ENCODE assay signal across 19 cellular contexts in genomic region chr4:96152824-96153223, GRCh38.
A peak's percentile ranks its signal among the peaks of the same experiment; 100 is the strongest.
DNase-seq lines count a peak whose midpoint lies in the region; ATAC-seq, FAIRE-seq and TF ChIP-seq lines count a peak whose summit lies in the region.
"Had no signal": no experiment of that assay in that cellular context is flagged by ENCODE, and none has a peak within 500 bp of the region (broad histone marks: within the 10 kb centered on the region; RNA-seq: fewer than 3 reads in every experiment).

No MANE protein-coding gene starts in this region.

- intact Hi-C loops in HepG2 (cut with micrococcal nuclease; ENCODE audit: unreplicated experiment) = no loop called here
- intact Hi-C loops in right lobe of liver (cut with DNase I) = no loop called here
- intact Hi-C loops in IMR-90 (cut with micrococcal nuclease) = no loop called here

- no peak overlapping the region for H2BK5ac ChIP-seq in IMR-90 (ENCODE audit: low read depth, low read length, poor library complexity, severe bottlenecking)
- no peak overlapping the region for H2BK5ac ChIP-seq in neuronal stem cell (ENCODE audit: low read length)

- H2BK12ac ChIP-seq in neuronal stem cell (ENCODE audit: low read length) = no peak overlapping the region

- H2BK20ac ChIP-seq in IMR-90 (ENCODE audit: low read depth, low read length) = no peak overlapping the region

- H3K4me3 ChIP-seq in HepG2 (replicated peaks in 1 of 3; ENCODE audit: insufficient read depth in 1 of 3, low read depth in 2 of 3, low read length in 3 of 3) = no peak overlapping the region
- no peak overlapping the region for H3K4me3 ChIP-seq in right lobe of liver
- H3K4me3 ChIP-seq in IMR-90 (ENCODE audit: insufficient read depth, low read depth, low read length) = no peak overlapping the region
- no peak overlapping the region for H3K4me3 ChIP-seq in neuronal stem cell (ENCODE audit: low read length in 2 of 2)
- H3K4me3 ChIP-seq: BLaER1 treated with 17β-estradiol and CSF1 and Interleukin-3, amounts not matched to agents 10 nM and 100 nM had no signal

- dilution Hi-C loops in IMR-90 (cut with HindIII; ENCODE audit: low sequenced_read_pairs, unreplicated experiment) = no loop called here

- WGBS in HepG2 (ENCODE audit: low lambda C conversion rate) = 3% methylated on average over 2 of the region's 2 CpGs
- 59% methylated on average over 2 of the region's 2 CpGs for WGBS in right lobe of liver (ENCODE audit: insufficient coverage, low coverage, low lambda C conversion rate, missing lambda C conversion rate)
- WGBS in IMR-90 (ENCODE audit: extremely low coverage in 2 of 2, insufficient read length in 1 of 2), 2 experiments = no CpG with 5 or more reads among the region's 2 CpGs
- no CpG with 5 or more reads among the region's 2 CpGs for WGBS in neuronal stem cell (ENCODE audit: extremely low coverage in 2 of 2, insufficient read length in 2 of 2, insufficient replicate concordance in 1 of 2), 2 donors

- H3K4me1 ChIP-seq in HepG2 (ENCODE audit: insufficient read depth, low read length) (no peaks in the 10 kb centered on the region), right lobe of liver (no peaks in the 10 kb centered on the region), IMR-90 (ENCODE audit: control insufficient read depth, insufficient read depth, low read length) (no peaks in the 10 kb centered on the region), neuronal stem cell (ENCODE audit: control insufficient read depth in 2 of 2, insufficient read depth in 1 of 2, low read depth in 1 of 2, low read length in 2 of 2) (no peaks in the 10 kb centered on the region)
- H3K4me1 ChIP-seq: BLaER1 treated with 17β-estradiol and CSF1 and Interleukin-3, amounts not matched to agents 10 nM and 100 nM; Caco-2 had no signal

- FAIRE-seq in HepG2 (lab: Jason Lieb, UNC) (no peak), islet of Langerhans (lab: Jason Lieb, UNC) (peak; percentile 21)
- FAIRE-seq: D721Med, G401.6, GM12891 had no signal

- H3K14ac ChIP-seq in IMR-90 (replicated peaks; ENCODE audit: low read depth, low read length) (no peak overlapping the region), neuronal stem cell (ENCODE audit: low read length) (no peak overlapping the region)

- TF ChIP-seq POLR2A in HepG2 (IDR thresholded peaks at IDR 0.05; ENCODE audit: insufficient read depth in 1 of 2, low read depth in 2 of 2, low read length in 2 of 2) = no peak
- TF ChIP-seq POLR2A in right lobe of liver (IDR thresholded peaks at IDR 0.05) = no peak
- TF ChIP-seq POLR2A in IMR-90 (IDR thresholded peaks at IDR 0.05; ENCODE audit: low read depth, low read length) = no peak

- H4K8ac ChIP-seq in IMR-90 (ENCODE audit: low read depth in 2 of 2, low read length in 2 of 2) = no peak overlapping the region
- no peak overlapping the region for H4K8ac ChIP-seq in neuronal stem cell (ENCODE audit: low read depth, low read length)

- H2AK9ac ChIP-seq in IMR-90 (replicated peaks; ENCODE audit: low read depth, low read length, poor library complexity) = no peak overlapping the region

- H4K5ac ChIP-seq in IMR-90 (ENCODE audit: low read depth, low read length) = no peak overlapping the region

- TF ChIP-seq EP300 in HepG2 (IDR thresholded peaks at IDR 0.05; ENCODE audit: low read depth in 2 of 2, low read length in 2 of 2) (no peak), HepG2 (CRISPR knock-in tag; IDR thresholded peaks at IDR 0.05; ENCODE audit: borderline replicate concordance) (no peak)

- TF ChIP-seq RAD21 in HepG2 (CRISPR knock-in tag; IDR thresholded peaks at IDR 0.05) (no peak), IMR-90 (IDR thresholded peaks at IDR 0.05; ENCODE audit: low read length) (no peak)

- H3K4ac ChIP-seq in IMR-90 (ENCODE audit: low read depth, low read length) = no peak overlapping the region
- no peak overlapping the region for H3K4ac ChIP-seq in neuronal stem cell (ENCODE audit: low read length)

- H4K20me1 ChIP-seq in HepG2 (ENCODE audit: insufficient read depth, low read length) (no peaks in the 10 kb centered on the region), IMR-90 (ENCODE audit: insufficient read depth, low read length) (no peaks in the 10 kb centered on the region)
- H4K20me1 ChIP-seq: BLaER1 treated with 17β-estradiol and CSF1 and Interleukin-3, amounts not matched to agents 10 nM and 100 nM had no signal

- H3K18ac ChIP-seq in IMR-90 (ENCODE audit: low read depth, low read length) = no peak overlapping the region
- no peak overlapping the region for H3K18ac ChIP-seq in neuronal stem cell (ENCODE audit: low read length)

- no peak overlapping the region for H3K56ac ChIP-seq in IMR-90 (ENCODE audit: extremely low read depth, insufficient read depth, low read length)

- H2BK120ac ChIP-seq in IMR-90 (ENCODE audit: low read depth, low read length) (no peak overlapping the region), neuronal stem cell (ENCODE audit: low read depth, low read length) (no peak overlapping the region)

- no peak overlapping the region for H2AK5ac ChIP-seq in IMR-90 (ENCODE audit: low read depth, low read length)
- no peak overlapping the region for H2AK5ac ChIP-seq in neuronal stem cell (ENCODE audit: low read depth, low read length)

- H2BK15ac ChIP-seq in IMR-90 (ENCODE audit: low read depth, low read length) (no peak overlapping the region), neuronal stem cell (ENCODE audit: low read length) (no peak overlapping the region)

- H2AFZ ChIP-seq in HepG2 (ENCODE audit: low read length) = no peak overlapping the region
- no peak overlapping the region for H2AFZ ChIP-seq in IMR-90 (replicated peaks; ENCODE audit: low read length, poor library complexity)
- H2AFZ ChIP-seq in neuronal stem cell (ENCODE audit: low read length) = no peak overlapping the region

- H3K79me2 ChIP-seq in HepG2 (ENCODE audit: insufficient read depth, low read length) = no peaks in the 10 kb centered on the region

- no peak for DNase-seq in HepG2 (ENCODE audit: low spot score)
- no peak for DNase-seq in right lobe of liver
- no peak for DNase-seq in IMR-90
- DNase-seq in neuronal stem cell (ENCODE audit: low spot score) = no peak
- no peak for DNase-seq in T-helper 1 cell
- DNase-seq: AML-193; Caco-2; Calu3; CD4-positive, alpha-beta T cell; CD8-positive, alpha-beta T cell; DMS79 treated with DMSO at 0.1 percent for 48 hours; GF-D8 had no signal

- H3K79me1 ChIP-seq in IMR-90 (ENCODE audit: low read depth in 1 of 2, low read length in 2 of 2) (no peaks in the 10 kb centered on the region), neuronal stem cell (ENCODE audit: low read depth, low read length) (no peaks in the 10 kb centered on the region)

- BruUV-seq in HepG2 (replicated peaks; lab: Mats Ljungman, UMichigan) (no TSS peak), IMR-90 (replicated peaks; lab: Mats Ljungman, UMichigan) (no TSS peak)

- H3K4me2 ChIP-seq in HepG2 (ENCODE audit: low read depth, low read length) (no peak overlapping the region), IMR-90 (ENCODE audit: low read depth, low read length) (no peak overlapping the region), neuronal stem cell (ENCODE audit: insufficient read depth, low read length, poor library complexity, severe bottlenecking) (no peak overlapping the region)
- H3K4me2 ChIP-seq: BLaER1 treated with 17β-estradiol and CSF1 and Interleukin-3, amounts not matched to agents 10 nM and 100 nM had no signal

- H3K36me3 ChIP-seq in HepG2 (replicated peaks in 1 of 2; ENCODE audit: control insufficient read depth in 1 of 2, insufficient read depth in 2 of 2, low read length in 2 of 2) = no peaks in the 10 kb centered on the region
- no peaks in the 10 kb centered on the region for H3K36me3 ChIP-seq in right lobe of liver
- H3K36me3 ChIP-seq in IMR-90 (ENCODE audit: control insufficient read depth, insufficient read depth, low read length) = no peaks in the 10 kb centered on the region
- no peaks in the 10 kb centered on the region for H3K36me3 ChIP-seq in neuronal stem cell (replicated peaks in 1 of 2; ENCODE audit: control insufficient read depth in 2 of 2, insufficient read depth in 2 of 2, low read length in 2 of 2)
- H3K36me3 ChIP-seq: BLaER1 treated with 17β-estradiol and CSF1 and Interleukin-3, amounts not matched to agents 10 nM and 100 nM had no signal

- H3K27ac ChIP-seq in HepG2 (ENCODE audit: extremely low read length, insufficient read depth, low read length) (no peak overlapping the region), right lobe of liver (no peak overlapping the region), IMR-90 (ENCODE audit: insufficient read depth, low read length) (no peak overlapping the region), neuronal stem cell (replicated peaks; ENCODE audit: low read length) (no peak overlapping the region)
- H3K27ac ChIP-seq: 22Rv1; BLaER1 treated with 17β-estradiol and CSF1 and Interleukin-3, amounts not matched to agents 10 nM and 100 nM; C4-2B had no signal

- CTCF ChIA-PET in HepG2 (lab: Yijun Ruan, JAX; ENCODE audit: low intra/inter-chr PET ratio, low total read pairs) (no interaction called here), IMR-90 (lab: Yijun Ruan, JAX) (interaction anchor here (0.7 kb wide), 1 partner anchor 600 kb away, joined by 3 read pairs; no protein-coding TSS in a partner anchor)

- no peaks in the 10 kb centered on the region for H3K27me3 ChIP-seq in HepG2 (ENCODE audit: control insufficient read depth in 1 of 2, insufficient read depth in 2 of 2, low read length in 2 of 2)
- no peaks in the 10 kb centered on the region for H3K27me3 ChIP-seq in right lobe of liver
- H3K27me3 ChIP-seq in IMR-90 (ENCODE audit: control insufficient read depth, insufficient read depth, low read length) = no peaks in the 10 kb centered on the region
- H3K27me3 ChIP-seq in neuronal stem cell (ENCODE audit: control insufficient read depth in 3 of 3, insufficient read depth in 3 of 3, low read depth in 1 of 3, low read length in 3 of 3) = no peaks in the 10 kb centered on the region
- H3K27me3 ChIP-seq: BLaER1 treated with 17β-estradiol and CSF1 and Interleukin-3, amounts not matched to agents 10 nM and 100 nM had no signal

- H4K91ac ChIP-seq in IMR-90 (ENCODE audit: insufficient read depth, low read depth, low read length) (no peak overlapping the region), neuronal stem cell (ENCODE audit: low read depth, low read length, poor library complexity) (no peak overlapping the region)

- no peak overlapping the region for H3K9ac ChIP-seq in HepG2 (ENCODE audit: insufficient read depth, low read depth, low read length)
- no peak overlapping the region for H3K9ac ChIP-seq in IMR-90 (ENCODE audit: low read depth, low read length)
- H3K9ac ChIP-seq in neuronal stem cell (ENCODE audit: low read depth, low read length, poor library complexity) = no peak overlapping the region
- H3K9ac ChIP-seq: BLaER1 treated with 17β-estradiol and CSF1 and Interleukin-3, amounts not matched to agents 10 nM and 100 nM had no signal

- TF ChIP-seq CTCF in HepG2 (CRISPR knock-in tag; IDR thresholded peaks at IDR 0.05) (no peak), right lobe of liver (IDR thresholded peaks at IDR 0.05) (no peak), IMR-90 (conservative IDR thresholded peaks at IDR 0.05; ENCODE audit: low read depth, low read length) (no peak)

- POLR2A ChIA-PET in HepG2 (lab: Yijun Ruan, JAX) = no interaction called here
- POLR2A ChIA-PET in IMR-90 (lab: Charles Lee; ENCODE audit: unreplicated experiment) = no interaction called here

- in situ Hi-C loops in HepG2 (cut with HindIII; ENCODE audit: extremely low pct_ligation_motif_present, low pct_unique_long_range_greater_than_20kb) = no loop called here
- in situ Hi-C loops in IMR-90 (cut with MboI; ENCODE audit: low sequenced_read_pairs) = no loop called here

- ATAC-seq in HepG2 (no peak), right lobe of liver (no peak), IMR-90 (ENCODE audit: low read depth) (no peak)
- ATAC-seq: CD8-positive, alpha-beta T cell had no signal

- no peaks in the 10 kb centered on the region for H3K9me1 ChIP-seq in IMR-90 (ENCODE audit: insufficient read depth, low read length)

- H3K9me3 ChIP-seq in HepG2 (ENCODE audit: low read length) (no peaks in the 10 kb centered on the region), right lobe of liver (peaks cover 0 to 2% (median 0%) of the 10 kb centered on the region in 4 donors), IMR-90 (ENCODE audit: control insufficient read depth, insufficient read depth, low read length) (no peaks in the 10 kb centered on the region), neuronal stem cell (replicated peaks in 1 of 2; ENCODE audit: control insufficient read depth in 2 of 2, insufficient read depth in 1 of 2, low read depth in 1 of 2, low read length in 2 of 2) (no peaks in the 10 kb centered on the region)
- H3K9me3 ChIP-seq: BLaER1 treated with 17β-estradiol and CSF1 and Interleukin-3, amounts not matched to agents 10 nM and 100 nM; Caco-2 had no signal

- H3K23ac ChIP-seq in IMR-90 (ENCODE audit: low read depth, low read length) = no peak overlapping the region
- H3K23ac ChIP-seq in neuronal stem cell (ENCODE audit: low read depth, low read length, poor library complexity) = no peak overlapping the region
